ENCODE assay signal across 32 cellular contexts in genomic region chr16:24204150-24204665, GRCh38. TPM values are rescaled to one million over a fixed set of nuclear protein-coding genes. Genes with fewer than 3 reads are reported as not detected.
"Had no signal": no experiment of that assay in that cellular context is flagged by ENCODE, and none has a peak within 500 bp of the region (broad histone marks: within the 10 kb centered on the region; RNA-seq: fewer than 3 reads in every experiment).

No MANE protein-coding gene starts in this region.

- H3K27ac ChIP-seq: foreskin keratinocyte, hepatocyte, left lung, stomach, suprapubic skin, tibial nerve had no signal

- H3K27ac Mint-ChIP-seq: activated CD4-positive, alpha-beta T cell treated with anti-CD3 and anti-CD28 coated beads, Interleukin-2, amount 10 ng/mL, durations not matched to agents 7 days and 5 days; activated naive CD4-positive, alpha-beta T cell treated with anti-CD3 and anti-CD28 coated beads for 36 hours; brain; dendritic cell treated with granulocyte-macrophage colony-stimulating factor and Interleukin-4, amounts not matched to agents 40 ng/mL and 50 ng/mL, for 4 days; mesothelial cell of epicardium; stimulated activated effector memory CD8-positive, alpha-beta T cell treated with anti-CD3 and anti-CD28 coated beads, Interleukin-12 subunit alpha, Interleukin-12 subunit beta, amount 100 ng/mL, for 72 hours; T-helper 1 cell treated with Interleukin-12 subunit alpha and Interleukin-12 subunit beta and Interleukin-4 antibody, amounts not matched to agents 30 μg/mL and 1 μg/mL, for 36 hours had no signal

- H3K4me3 Mint-ChIP-seq: activated CD4-positive, alpha-beta T cell treated with anti-CD3 and anti-CD28 coated beads, Interleukin-2, amount 10 ng/mL, durations not matched to agents 7 days and 5 days; activated naive CD4-positive, alpha-beta T cell treated with anti-CD3 and anti-CD28 coated beads for 36 hours; activated naive CD8-positive, alpha-beta T cell treated with anti-CD3 and anti-CD28 coated beads, Interleukin-2, amount 50 U/mL, for 24 hours; activated T-cell treated with anti-CD3 and anti-CD28 coated beads, Interleukin-2, amount 50 U/mL, for 24 hours; brain; dendritic cell treated with granulocyte-macrophage colony-stimulating factor and Interleukin-4, amounts not matched to agents 40 ng/mL and 50 ng/mL, for 4 days; immature natural killer cell; mesothelial cell of epicardium; natural killer cell; stimulated activated effector memory CD8-positive, alpha-beta T cell treated with anti-CD3 and anti-CD28 coated beads, Interleukin-12 subunit alpha, Interleukin-12 subunit beta, amount 100 ng/mL, for 72 hours; T-helper 1 cell treated with Interleukin-12 subunit alpha and Interleukin-12 subunit beta and Interleukin-4 antibody, amounts not matched to agents 30 μg/mL and 1 μg/mL, for 36 hours had no signal

- H3K27me3 Mint-ChIP-seq: activated CD4-positive, alpha-beta T cell treated with anti-CD3 and anti-CD28 coated beads, Interleukin-2, amount 10 ng/mL, durations not matched to agents 7 days and 5 days; activated naive CD8-positive, alpha-beta T cell treated with anti-CD3 and anti-CD28 coated beads, Interleukin-2, amount 50 U/mL, for 24 hours; activated T-cell treated with anti-CD3 and anti-CD28 coated beads, Interleukin-2, amount 50 U/mL, for 24 hours; dendritic cell treated with granulocyte-macrophage colony-stimulating factor and Interleukin-4, amounts not matched to agents 40 ng/mL and 50 ng/mL, for 4 days had no signal

- ATAC-seq: activated naive CD8-positive, alpha-beta T cell treated with anti-CD3 and anti-CD28 coated beads, Interleukin-2, amount 50 U/mL, for 24 hours; foreskin keratinocyte; left lung; natural killer cell; sciatic nerve; stimulated activated effector memory CD8-positive, alpha-beta T cell treated with anti-CD3 and anti-CD28 coated beads, Interleukin-12 subunit alpha, Interleukin-12 subunit beta, amount 100 ng/mL, for 72 hours had no signal

- FAIRE-seq: small intestine had no signal

- H3K4me3 ChIP-seq: hepatocyte, left lung, lung, stomach, suprapubic skin, tibial nerve had no signal

- H3K36me3 ChIP-seq: suprapubic skin had no signal

- DNase-seq: activated CD4-positive, alpha-beta T cell treated with anti-CD3 and anti-CD28 coated beads, Interleukin-2, amount 10 ng/mL, durations not matched to agents 7 days and 5 days; activated CD4-positive, CD25-positive, alpha-beta regulatory T cell treated with anti-CD3 and anti-CD28 coated beads, Interleukin-2, amount 50 U/mL, for 72 hours; activated naive CD4-positive, alpha-beta T cell treated with anti-CD3 and anti-CD28 coated beads for 36 hours; activated naive CD8-positive, alpha-beta T cell treated with anti-CD3 and anti-CD28 coated beads, Interleukin-2, amount 50 U/mL, for 24 hours; activated T-cell treated with anti-CD3 and anti-CD28 coated beads, Interleukin-2, amount 50 U/mL, for 24 hours; anterior cingulate cortex; effector CD4-positive, alpha-beta T cell; foreskin keratinocyte; immature natural killer cell; kidney glomerular epithelial cell; left lung; natural killer cell; small intestine; stimulated activated CD4-positive, alpha-beta T cell treated with anti-CD3 and anti-CD28 coated beads, Interleukin-2, amount 100 ng/mL, for 24 hours; stomach had no signal

- H3K9me3 ChIP-seq: left lung, stomach, suprapubic skin, tibial nerve had no signal

- H3K4me1 Mint-ChIP-seq: activated CD4-positive, alpha-beta T cell treated with anti-CD3 and anti-CD28 coated beads, Interleukin-2, amount 10 ng/mL, durations not matched to agents 7 days and 5 days had no signal

- H3K9me3 Mint-ChIP-seq: activated CD4-positive, alpha-beta T cell treated with anti-CD3 and anti-CD28 coated beads, Interleukin-2, amount 10 ng/mL, durations not matched to agents 7 days and 5 days; activated naive CD4-positive, alpha-beta T cell treated with anti-CD3 and anti-CD28 coated beads for 36 hours; activated naive CD8-positive, alpha-beta T cell treated with anti-CD3 and anti-CD28 coated beads, Interleukin-2, amount 50 U/mL, for 24 hours; brain; dendritic cell treated with granulocyte-macrophage colony-stimulating factor and Interleukin-4, amounts not matched to agents 40 ng/mL and 50 ng/mL, for 4 days; immature natural killer cell; mesothelial cell of epicardium; natural killer cell; stimulated activated effector memory CD8-positive, alpha-beta T cell treated with anti-CD3 and anti-CD28 coated beads, Interleukin-12 subunit alpha, Interleukin-12 subunit beta, amount 100 ng/mL, for 72 hours; T-helper 1 cell treated with Interleukin-12 subunit alpha and Interleukin-12 subunit beta and Interleukin-4 antibody, amounts not matched to agents 30 μg/mL and 1 μg/mL, for 36 hours had no signal

- H3K36me3 Mint-ChIP-seq: brain, mesothelial cell of epicardium had no signal

RNA-seq across cellular contexts. Expression of gene CACNG3, which starts 51.9 kb away (rescaled TPM):
- total RNA-seq: activated CD4-positive, alpha-beta T cell treated with anti-CD3 and anti-CD28 coated beads, Interleukin-2, amount 10 ng/mL, durations not matched to agents 7 days and 5 days; activated naive CD4-positive, alpha-beta T cell treated with anti-CD3 and anti-CD28 coated beads for 36 hours; cardiac septum; foreskin keratinocyte; glomerular endothelial cell; hepatocyte; left lung; lung; mesothelial cell of epicardium; natural killer cell; osteoblast; posterior vena cava; renal cortical epithelial cell; sciatic nerve; stomach; suprapubic skin; tibial nerve; urinary bladder had no signal
- polyA plus RNA-seq: esophagus, foreskin keratinocyte, hepatocyte, immature natural killer cell, lung, small intestine, stomach, urinary bladder had no signal
